In genomic region chr5:179852993-179853547, GRCh38 we compare ENCODE assay signal across 1 cellular context.
TF ChIP-seq lines count a peak whose summit lies in the region.

No MANE protein-coding gene starts in this region.

TF ChIP-seq in WTC11, 78 proteins besides CTCF, POLR2A, EP300 and RAD21 (continued from another document):
- TF ChIP-seq ERG (CRISPR knock-in tag; IDR thresholded peaks at IDR 0.05) (no peak), STAT6 (CRISPR knock-in tag; conservative IDR thresholded peaks at IDR 0.05; ENCODE audit: low read depth) (no peak)
